In the genomic region with DNA sequence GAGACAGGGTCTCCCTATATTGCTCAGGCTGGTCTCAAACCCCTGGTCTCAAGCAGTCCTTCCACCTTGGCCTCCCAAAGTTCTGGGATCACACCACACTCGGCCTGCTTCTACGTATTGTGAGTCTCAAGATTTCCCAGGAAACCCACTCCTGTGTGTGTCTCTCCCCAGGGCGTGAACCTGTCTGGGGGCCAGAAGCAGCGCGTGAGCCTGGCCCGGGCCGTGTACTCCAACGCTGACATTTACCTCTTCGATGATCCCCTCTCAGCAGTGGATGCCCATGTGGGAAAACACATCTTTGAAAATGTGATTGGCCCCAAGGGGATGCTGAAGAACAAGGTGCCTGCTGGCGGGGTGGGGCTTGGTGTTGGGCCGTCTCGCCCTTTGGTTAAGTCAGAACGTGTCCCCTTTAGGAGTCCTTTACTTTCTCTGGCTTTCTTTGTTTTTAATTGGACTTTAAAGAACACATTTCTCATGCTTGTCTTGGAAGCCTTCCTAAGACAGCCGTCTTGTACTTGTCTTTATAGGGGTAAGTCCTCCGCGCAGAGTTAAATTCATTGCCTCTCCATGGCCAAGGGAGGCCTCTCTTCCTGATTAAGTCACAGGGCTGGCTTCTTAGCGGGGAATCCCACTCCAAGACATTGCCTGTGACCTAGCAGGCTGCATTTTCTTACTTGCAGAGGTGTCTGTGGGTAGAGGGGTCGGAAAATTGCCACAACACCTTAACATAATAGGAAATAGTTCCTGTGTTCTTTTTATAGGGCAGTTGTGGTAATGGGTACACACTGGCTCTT, we compare ENCODE assay signal across 26 cellular contexts.
DNase-seq lines count a peak whose midpoint lies in the region; ATAC-seq and TF ChIP-seq lines count a peak whose summit lies in the region.
"Had no signal": no experiment of that assay in that cellular context is flagged by ENCODE, and none has a peak within 500 bp of the region (broad histone marks: within the 10 kb centered on the region; RNA-seq: fewer than 3 reads in every experiment).

No MANE protein-coding gene starts in this region.

- H3K9me3 Mint-ChIP-seq in stimulated activated naive CD8-positive, alpha-beta T cell treated with anti-CD3 and anti-CD28 coated beads, Interleukin-15, amount 100 ng/mL, for 72 hours, result peaks cover 6 to 13% of the 10 kb centered on the region in 2 donors
- H3K9me3 Mint-ChIP-seq in stimulated activated effector memory CD8-positive, alpha-beta T cell treated with anti-CD3 and anti-CD28 coated beads, Interleukin-12 subunit alpha, Interleukin-12 subunit beta, amount 100 ng/mL, for 72 hours, result no peaks in the 10 kb centered on the region
- H3K9me3 Mint-ChIP-seq: activated B cell treated with CpG ODN at 0.5 μM for 24 hours had no signal

- H3K36me3 ChIP-seq in gastroesophageal sphincter, result peaks cover 0 to 98% of the 10 kb centered on the region in 2 donors
- H3K36me3 ChIP-seq: breast epithelium had no signal

- H3K36me3 Mint-ChIP-seq in stimulated activated effector memory CD8-positive, alpha-beta T cell treated with anti-CD3 and anti-CD28 coated beads, Interleukin-12 subunit alpha, Interleukin-12 subunit beta, amount 100 ng/mL, for 72 hours, result peaks cover 100% of the 10 kb centered on the region

- H3K9me3 ChIP-seq in gastroesophageal sphincter, result peaks cover 0 to 10% (median 0%) of the 10 kb centered on the region in 3 donors
- H3K9me3 ChIP-seq: mucosa of descending colon had no signal

- TF ChIP-seq CTCF in gastroesophageal sphincter (IDR thresholded peaks at IDR 0.05) (no peak), foreskin keratinocyte (conservative IDR thresholded peaks at IDR 0.05) (no peak)

- no peak for TF ChIP-seq POLR2A in gastroesophageal sphincter (IDR thresholded peaks at IDR 0.05)

- H3K4me1 ChIP-seq in gastroesophageal sphincter, result peaks cover 0 to 70% (median 20%) of the 10 kb centered on the region in 3 donors
- no peaks in the 10 kb centered on the region for H3K4me1 ChIP-seq in foreskin keratinocyte
- H3K4me1 ChIP-seq: A549, breast epithelium had no signal

- H3K27ac Mint-ChIP-seq in stimulated activated naive CD8-positive, alpha-beta T cell treated with anti-CD3 and anti-CD28 coated beads, Interleukin-15, amount 100 ng/mL, for 72 hours, result peak overlapping the region; percentile 25 to 27
- H3K27ac Mint-ChIP-seq in stimulated activated effector memory CD8-positive, alpha-beta T cell treated with anti-CD3 and anti-CD28 coated beads, Interleukin-12 subunit alpha, Interleukin-12 subunit beta, amount 100 ng/mL, for 72 hours, result peak overlapping the region; percentile 77
- H3K27ac Mint-ChIP-seq: activated B cell treated with CpG ODN at 0.5 μM for 24 hours, B cell had no signal

- TF ChIP-seq EP300 in gastroesophageal sphincter (IDR thresholded peaks at IDR 0.05), result no peak

- no peaks in the 10 kb centered on the region for H3K27me3 ChIP-seq in gastroesophageal sphincter
- H3K27me3 ChIP-seq in foreskin keratinocyte, result no peaks in the 10 kb centered on the region
- H3K27me3 ChIP-seq: adrenal gland, breast epithelium had no signal

- peaks cover 10% of the 10 kb centered on the region for H3K4me1 Mint-ChIP-seq in stimulated activated naive CD8-positive, alpha-beta T cell treated with anti-CD3 and anti-CD28 coated beads, Interleukin-15, amount 100 ng/mL, for 72 hours
- H3K4me1 Mint-ChIP-seq in stimulated activated effector memory CD8-positive, alpha-beta T cell treated with anti-CD3 and anti-CD28 coated beads, Interleukin-12 subunit alpha, Interleukin-12 subunit beta, amount 100 ng/mL, for 72 hours, result peaks cover 18% of the 10 kb centered on the region
- H3K4me1 Mint-ChIP-seq: activated B cell treated with CpG ODN at 0.5 μM for 24 hours, B cell had no signal

- H3K27ac ChIP-seq in gastroesophageal sphincter (peak overlapping the region; percentile 62 to 93 (median 86)), foreskin keratinocyte (no peak overlapping the region)
- H3K27ac ChIP-seq: A549, adrenal gland, breast epithelium had no signal

- no peak overlapping the region for H3K4me3 ChIP-seq in gastroesophageal sphincter
- H3K4me3 ChIP-seq: A549, adrenal gland, breast epithelium, lung, mucosa of descending colon had no signal

- ATAC-seq in stimulated activated naive CD8-positive, alpha-beta T cell treated with anti-CD3 and anti-CD28 coated beads, Interleukin-15, amount 100 ng/mL, for 72 hours, result no peak
- ATAC-seq in stimulated activated naive CD8-positive, alpha-beta T cell treated with anti-CD3 and anti-CD28 coated beads, Interleukin-15, Interleukin-2, amounts not matched to agents 100 U/mL and 50 U/mL, for 24 hours, result no peak
- ATAC-seq in gastroesophageal sphincter (peak; percentile 66), foreskin keratinocyte (no peak), HG03025 (IDR thresholded peaks at IDR 0.05; ENCODE audit: low FRiP score, unreplicated experiment) (no peak)
- ATAC-seq in stimulated activated effector memory CD8-positive, alpha-beta T cell treated with anti-CD3 and anti-CD28 coated beads, Interleukin-12 subunit alpha, Interleukin-12 subunit beta, amount 100 ng/mL, for 72 hours, result peak; percentile 69
- ATAC-seq: mucosa of descending colon had no signal

- no peaks in the 10 kb centered on the region for H3K27me3 Mint-ChIP-seq in stimulated activated naive CD8-positive, alpha-beta T cell treated with anti-CD3 and anti-CD28 coated beads, Interleukin-15, amount 100 ng/mL, for 72 hours
- H3K27me3 Mint-ChIP-seq: activated B cell treated with CpG ODN at 0.5 μM for 24 hours, B cell had no signal

- WGBS in gastroesophageal sphincter (ENCODE audit: low coverage in 1 of 2), 2 donors, result 37 to 59% methylated on average over 7 of the region's 18 CpGs

- no peak overlapping the region for H3K4me3 Mint-ChIP-seq in stimulated activated naive CD8-positive, alpha-beta T cell treated with anti-CD3 and anti-CD28 coated beads, Interleukin-15, amount 100 ng/mL, for 72 hours
- H3K4me3 Mint-ChIP-seq in stimulated activated effector memory CD8-positive, alpha-beta T cell treated with anti-CD3 and anti-CD28 coated beads, Interleukin-12 subunit alpha, Interleukin-12 subunit beta, amount 100 ng/mL, for 72 hours, result no peak overlapping the region
- H3K4me3 Mint-ChIP-seq: activated B cell treated with CpG ODN at 0.5 μM for 24 hours, B cell had no signal

- DNase-seq in stimulated activated naive CD8-positive, alpha-beta T cell treated with anti-CD3 and anti-CD28 coated beads, Interleukin-15, amount 100 ng/mL, for 72 hours, result no peak
- no peak for DNase-seq in stimulated activated naive CD8-positive, alpha-beta T cell treated with anti-CD3 and anti-CD28 coated beads, Interleukin-15, Interleukin-2, amounts not matched to agents 100 U/mL and 50 U/mL, for 24 hours
- no peak for DNase-seq in stimulated activated effector memory CD8-positive, alpha-beta T cell treated with anti-CD3 and anti-CD28 coated beads, Interleukin-12 subunit alpha, Interleukin-12 subunit beta, amount 100 ng/mL, for 72 hours (ENCODE audit: low spot score in 2 of 2)
- no peak for DNase-seq in NCI-H128 (lab: John Stamatoyannopoulos, UW; ENCODE audit: unreplicated experiment)
- DNase-seq in foreskin keratinocyte, result no peak
- DNase-seq in DMS114 treated with DMSO at 0.1 percent for 48 hours (lab: John Stamatoyannopoulos, UW; ENCODE audit: unreplicated experiment), result no peak
- DNase-seq: activated B cell treated with CpG ODN at 0.5 μM for 24 hours; activated CD4-positive, alpha-beta T cell treated with anti-CD3 and anti-CD28 coated beads, Interleukin-2, amount 50 U/mL, for 48 hours; activated gamma-delta T cell; adrenal gland; cortex of kidney; KBM-7; kidney; mucosa of descending colon; NCI-H1436 treated with DMSO at 0.1 percent for 48 hours; NCI-H510A; SHP77 treated with DMSO at 0.1 percent for 48 hours; stimulated activated CD4-positive, alpha-beta T cell treated with anti-CD3 and anti-CD28 coated beads, Interleukin-1b, Interleukin-23, amount 100 ng/mL, for 48 hours; SW 1271; trophoblast cell had no signal

Comparison
In these comparisons a context has a peak if more than half of its experiments do, and no peak if none do; other contexts are left out.
1. ATAC-seq: peak in gastroesophageal sphincter (single experiment) and stimulated activated effector memory CD8-positive, alpha-beta T cell treated with anti-CD3 and anti-CD28 coated beads, Interleukin-12 subunit alpha, Interleukin-12 subunit beta, amount 100 ng/mL, for 72 hours (single experiment); none in stimulated activated naive CD8-positive, alpha-beta T cell treated with anti-CD3 and anti-CD28 coated beads, Interleukin-15, amount 100 ng/mL, for 72 hours (single experiment), stimulated activated naive CD8-positive, alpha-beta T cell treated with anti-CD3 and anti-CD28 coated beads, Interleukin-15, Interleukin-2, amounts not matched to agents 100 U/mL and 50 U/mL, for 24 hours (single experiment), foreskin keratinocyte (single experiment) and HG03025 (single experiment).